In genomic region chr17:82215972-82216300, GRCh38 we compare ENCODE assay signal across 11 cellular contexts. TPM values are rescaled to one million over a fixed set of nuclear protein-coding genes. Genes with fewer than 3 reads are reported as not detected.
DNase-seq lines count a peak whose midpoint lies in the region; ATAC-seq and TF ChIP-seq lines count a peak whose summit lies in the region.
"Had no signal": no experiment of that assay in that cellular context is flagged by ENCODE, and none has a peak within 500 bp of the region (broad histone marks: within the 10 kb centered on the region; RNA-seq: fewer than 3 reads in every experiment).

No MANE protein-coding gene starts in this region.

- no peak overlapping the region for H3K27ac Mint-ChIP-seq in activated CD4-positive, alpha-beta T cell treated with anti-CD3 and anti-CD28 coated beads for 36 hours

- H3K36me3 ChIP-seq in liver (ENCODE audit: control insufficient read depth in 4 of 4, insufficient read depth in 3 of 4, low read depth in 1 of 4, low read length in 3 of 4) (no peaks in the 10 kb centered on the region), stomach (no peaks in the 10 kb centered on the region)
- H3K36me3 ChIP-seq: uterus had no signal

- H3K27me3 ChIP-seq in liver (ENCODE audit: control insufficient read depth in 4 of 4, insufficient read depth in 4 of 4, low read length in 3 of 4), result no peaks in the 10 kb centered on the region
- no peaks in the 10 kb centered on the region for H3K27me3 ChIP-seq in stomach
- H3K27me3 ChIP-seq: uterus had no signal

- TF ChIP-seq CTCF in liver (IDR thresholded peaks at IDR 0.05; ENCODE audit: low read depth, low read length, missing input control) (no peak), stomach (IDR thresholded peaks at IDR 0.05) (no peak), GM13976 (IDR thresholded peaks at IDR 0.05; ENCODE audit: borderline replicate concordance, control extremely low read depth, extremely low read depth, insufficient read depth, missing control alignments) (no peak)

- H3K9me3 Mint-ChIP-seq in activated CD4-positive, alpha-beta T cell treated with anti-CD3 and anti-CD28 coated beads for 36 hours (ENCODE audit: low read depth), result no peaks in the 10 kb centered on the region
- H3K9me3 Mint-ChIP-seq: activated naive CD4-positive, alpha-beta T cell treated with anti-CD3 and anti-CD28 coated beads for 36 hours had no signal

- CTCF ChIA-PET in activated CD4-positive, alpha-beta T cell treated with anti-CD3 and anti-CD28 coated beads for 36 hours (lab: Charles Lee), result interaction anchor here (2.0 kb wide), 1 partner anchor 10 kb away, joined by 8 read pairs; no protein-coding TSS in a partner anchor

- no peaks in the 10 kb centered on the region for H3K27me3 Mint-ChIP-seq in activated CD4-positive, alpha-beta T cell treated with anti-CD3 and anti-CD28 coated beads for 36 hours

- TF ChIP-seq EP300 in stomach (IDR thresholded peaks at IDR 0.05), result no peak

- 85 to 91% (median 87%) methylated on average over 12 of the region's 12 CpGs for WGBS in adipose tissue, 3 donors
- 96% methylated on average over 12 of the region's 12 CpGs for WGBS in liver
- 88 to 94% (median 90%) methylated on average over 12 of the region's 12 CpGs for WGBS in stomach, 5 donors

- TF ChIP-seq RAD21 in liver (IDR thresholded peaks at IDR 0.05), result no peak

- POLR2A ChIA-PET in activated CD4-positive, alpha-beta T cell treated with anti-CD3 and anti-CD28 coated beads for 36 hours (lab: Charles Lee), result interaction anchor here (0.6 kb wide), 1 partner anchor 17 kb away, joined by 5 read pairs; no protein-coding TSS in a partner anchor

- intact Hi-C loops in activated CD4-positive, alpha-beta T cell treated with anti-CD3 and anti-CD28 coated beads for 36 hours (cut with DNase I, micrococcal nuclease), result no loop called here
- intact Hi-C loops in stomach (cut with DNase I; ENCODE audit: low total_unique reads), result no loop called here

- no peak overlapping the region for H3K9ac ChIP-seq in liver (ENCODE audit: low read depth in 1 of 2, low read length in 2 of 2)

- H3K4me1 ChIP-seq in liver (ENCODE audit: control insufficient read depth in 4 of 4, insufficient read depth in 4 of 4, low read length in 3 of 4) (peaks cover 4 to 24% (median 14%) of the 10 kb centered on the region in 4 donors), stomach (peaks cover 42 to 63% (median 50%) of the 10 kb centered on the region in 4 donors)

- H3K4me3 ChIP-seq in liver (ENCODE audit: low read depth in 1 of 3, low read length in 3 of 3), result no peak overlapping the region
- no peak overlapping the region for H3K4me3 ChIP-seq in stomach
- H3K4me3 ChIP-seq: uterus had no signal

- peak overlapping the region; percentile 48 for H3K27ac ChIP-seq in adipose tissue (ENCODE audit: low read depth, low read length)
- H3K27ac ChIP-seq in liver (ENCODE audit: low read depth in 1 of 2, low read length in 2 of 2), result peak overlapping the region; percentile 60 to 82
- H3K27ac ChIP-seq in stomach, result peak overlapping the region; percentile 31 to 94 (median 82)
- H3K27ac ChIP-seq: uterus had no signal

- peaks cover 35% of the 10 kb centered on the region for H3K4me1 Mint-ChIP-seq in activated CD4-positive, alpha-beta T cell treated with anti-CD3 and anti-CD28 coated beads for 36 hours

- in situ Hi-C loops in GM13976 (cut with MboI; ENCODE audit: low sequenced_read_pairs, unreplicated experiment), result no loop called here

- H3K9me3 ChIP-seq in liver (ENCODE audit: control insufficient read depth in 4 of 4, low read length in 3 of 4) (no peaks in the 10 kb centered on the region), stomach (no peaks in the 10 kb centered on the region)
- H3K9me3 ChIP-seq: uterus had no signal

- no peak for TF ChIP-seq POLR2A in stomach (IDR thresholded peaks at IDR 0.05)

- no peak for DNase-seq in activated CD4-positive, alpha-beta T cell treated with anti-CD3 and anti-CD28 coated beads for 36 hours
- DNase-seq in activated CD4-positive, alpha-beta T cell treated with anti-CD3 and anti-CD28 coated beads, Interleukin-2, amount 50 U/mL, for 1 hour, result no peak
- DNase-seq in stomach, result no peak
- no peak for DNase-seq in GM13976 (ENCODE audit: low spot score)
- DNase-seq: NCI-H526 treated with DMSO at 0.1 percent for 48 hours had no signal

- ATAC-seq in activated CD4-positive, alpha-beta T cell treated with anti-CD3 and anti-CD28 coated beads for 36 hours, result no peak
- ATAC-seq in HG02870 (IDR thresholded peaks at IDR 0.05; ENCODE audit: unreplicated experiment) (no peak), HG02642 (IDR thresholded peaks at IDR 0.05; ENCODE audit: poor library complexity, unreplicated experiment) (no peak)

- no peaks in the 10 kb centered on the region for H3K36me3 Mint-ChIP-seq in activated CD4-positive, alpha-beta T cell treated with anti-CD3 and anti-CD28 coated beads for 36 hours (ENCODE audit: low read depth)

- peak overlapping the region; percentile 23 for H3K4me3 Mint-ChIP-seq in activated CD4-positive, alpha-beta T cell treated with anti-CD3 and anti-CD28 coated beads for 36 hours
- H3K4me3 Mint-ChIP-seq: activated naive CD4-positive, alpha-beta T cell treated with anti-CD3 and anti-CD28 coated beads for 36 hours had no signal

TF ChIP-seq in liver, 16 proteins besides CTCF, POLR2A, EP300 and RAD21 (continues in another document):
- TF ChIP-seq, protein P1, sequence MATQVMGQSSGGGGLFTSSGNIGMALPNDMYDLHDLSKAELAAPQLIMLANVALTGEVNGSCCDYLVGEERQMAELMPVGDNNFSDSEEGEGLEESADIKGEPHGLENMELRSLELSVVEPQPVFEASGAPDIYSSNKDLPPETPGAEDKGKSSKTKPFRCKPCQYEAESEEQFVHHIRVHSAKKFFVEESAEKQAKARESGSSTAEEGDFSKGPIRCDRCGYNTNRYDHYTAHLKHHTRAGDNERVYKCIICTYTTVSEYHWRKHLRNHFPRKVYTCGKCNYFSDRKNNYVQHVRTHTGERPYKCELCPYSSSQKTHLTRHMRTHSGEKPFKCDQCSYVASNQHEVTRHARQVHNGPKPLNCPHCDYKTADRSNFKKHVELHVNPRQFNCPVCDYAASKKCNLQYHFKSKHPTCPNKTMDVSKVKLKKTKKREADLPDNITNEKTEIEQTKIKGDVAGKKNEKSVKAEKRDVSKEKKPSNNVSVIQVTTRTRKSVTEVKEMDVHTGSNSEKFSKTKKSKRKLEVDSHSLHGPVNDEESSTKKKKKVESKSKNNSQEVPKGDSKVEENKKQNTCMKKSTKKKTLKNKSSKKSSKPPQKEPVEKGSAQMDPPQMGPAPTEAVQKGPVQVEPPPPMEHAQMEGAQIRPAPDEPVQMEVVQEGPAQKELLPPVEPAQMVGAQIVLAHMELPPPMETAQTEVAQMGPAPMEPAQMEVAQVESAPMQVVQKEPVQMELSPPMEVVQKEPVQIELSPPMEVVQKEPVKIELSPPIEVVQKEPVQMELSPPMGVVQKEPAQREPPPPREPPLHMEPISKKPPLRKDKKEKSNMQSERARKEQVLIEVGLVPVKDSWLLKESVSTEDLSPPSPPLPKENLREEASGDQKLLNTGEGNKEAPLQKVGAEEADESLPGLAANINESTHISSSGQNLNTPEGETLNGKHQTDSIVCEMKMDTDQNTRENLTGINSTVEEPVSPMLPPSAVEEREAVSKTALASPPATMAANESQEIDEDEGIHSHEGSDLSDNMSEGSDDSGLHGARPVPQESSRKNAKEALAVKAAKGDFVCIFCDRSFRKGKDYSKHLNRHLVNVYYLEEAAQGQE (IDR thresholded peaks at IDR 0.05), result no peak
- TF ChIP-seq FOXA1 (IDR thresholded peaks at IDR 0.05), result no peak
- TF ChIP-seq GABPA (IDR thresholded peaks at IDR 0.05 in 1 of 2, conservative IDR thresholded peaks at IDR 0.05 in 1 of 2), result no peak
- TF ChIP-seq JUND (IDR thresholded peaks at IDR 0.05), result no peak
- TF ChIP-seq TAF1 (conservative IDR thresholded peaks at IDR 0.05), result no peak
- TF ChIP-seq FOXA2 (IDR thresholded peaks at IDR 0.05), result no peak
- TF ChIP-seq SP1 (IDR thresholded peaks at IDR 0.05), result no peak
- no peak for TF ChIP-seq ZBTB33 (IDR thresholded peaks at IDR 0.05)
- no peak for TF ChIP-seq HNF4A (conservative IDR thresholded peaks at IDR 0.05)
- TF ChIP-seq NR2F2 (IDR thresholded peaks at IDR 0.05), result no peak
- TF ChIP-seq RXRA (IDR thresholded peaks at IDR 0.05), result no peak

RNA-seq across cellular contexts. Expression of gene CCDC57, which starts 3.3 kb away (rescaled TPM):
- total RNA-seq in activated CD4-positive, alpha-beta T cell treated with anti-CD3 and anti-CD28 coated beads for 36 hours, result 10 to 100 TPM; 41.6 to 43.8 TPM
- polyA plus RNA-seq in adipose tissue (10 to 100 TPM; 22.7 to 23.7 (median 22.9) TPM), liver (10 to 100 TPM in 1 of 2 donors, 1 to 10 TPM in 1; 9.8 to 19.1 TPM), stomach (10 to 100 TPM; 50.9 to 75.5 (median 72.5) TPM)
- total RNA-seq in liver (10 to 100 TPM in 1 of 2 donors, 1 to 10 TPM in 1; 5.4 to 13.6 TPM), stomach (100 to 1,000 TPM in 1 of 5 donors, 10 to 100 TPM in 4; 43.9 to 166 (median 90.6) TPM)

RNA-seq across cellular contexts. Expression of gene SLC16A3, which starts 12.9 kb away (rescaled TPM):
- total RNA-seq in activated CD4-positive, alpha-beta T cell treated with anti-CD3 and anti-CD28 coated beads for 36 hours, result 100 to 1,000 TPM in 1 of 2 experiments, 10 to 100 TPM in 1; 93.2 to 157 TPM
- 10 to 100 TPM in 2 of 3 donors, 1 to 10 TPM in 1; 6.5 to 36.7 (median 16.5) TPM for polyA plus RNA-seq in adipose tissue
- 10 to 100 TPM in 1 of 2 donors, 1 to 10 TPM in 1; 9.2 to 10.5 TPM for total RNA-seq in liver
- polyA plus RNA-seq in liver, result 1 to 10 TPM; 1.1 to 8.4 TPM
- 10 to 100 TPM; 29.2 to 87.9 (median 53.3) TPM for total RNA-seq in stomach
- 10 to 100 TPM in 2 of 3 donors, 1 to 10 TPM in 1; 4.9 to 39.8 (median 20.4) TPM for polyA plus RNA-seq in stomach

RNA-seq across cellular contexts. Expression of gene CSNK1D, which starts 57.6 kb away (rescaled TPM):
- total RNA-seq in activated CD4-positive, alpha-beta T cell treated with anti-CD3 and anti-CD28 coated beads for 36 hours, result 100 to 1,000 TPM; 118 to 182 TPM
- polyA plus RNA-seq in adipose tissue, result 100 to 1,000 TPM in 1 of 3 donors, 10 to 100 TPM in 2; 69.1 to 113 (median 90.8) TPM
- total RNA-seq in liver, result 10 to 100 TPM; 22.0 to 49.0 TPM
- polyA plus RNA-seq in liver, result 10 to 100 TPM; 29.0 to 39.3 TPM
- 100 to 1,000 TPM in 4 of 5 donors, 10 to 100 TPM in 1; 58.0 to 180 (median 140) TPM for total RNA-seq in stomach
- 10 to 100 TPM; 55.9 to 66.7 (median 65.4) TPM for polyA plus RNA-seq in stomach
